9 cellular contexts compared by ENCODE assay signal in genomic region chr11:80815752-80816453, GRCh38.
DNase-seq lines count a peak whose midpoint lies in the region; ATAC-seq and TF ChIP-seq lines count a peak whose summit lies in the region.
"Had no signal": no experiment of that assay in that cellular context is flagged by ENCODE, and none has a peak within 500 bp of the region (broad histone marks: within the 10 kb centered on the region; RNA-seq: fewer than 3 reads in every experiment).

No MANE protein-coding gene starts in this region.

- DNase-seq in epithelial cell of proximal tubule (ENCODE audit: low read depth) (peak; percentile 87), NCI-H2227 treated with DMSO at 0.1 percent for 48 hours (lab: John Stamatoyannopoulos, UW) (no peak), activated gamma-delta T cell (lab: John Stamatoyannopoulos, UW) (no peak), NCI-H345 treated with DMSO at 0.1 percent for 48 hours (lab: John Stamatoyannopoulos, UW; ENCODE audit: unreplicated experiment) (no peak), cardiac septum (ENCODE audit: low spot score) (no peak)
- DNase-seq: NCI-H2029 treated with DMSO at 0.1 percent for 48 hours had no signal

- ATAC-seq in GM18519 (IDR thresholded peaks at IDR 0.05; ENCODE audit: low FRiP score, unreplicated experiment) (peak; percentile 80), GM21576 (IDR thresholded peaks at IDR 0.05; ENCODE audit: unreplicated experiment) (peak; percentile 89), HG03442 (IDR thresholded peaks at IDR 0.05; ENCODE audit: unreplicated experiment) (peak; percentile 85)

- intact Hi-C loops in cardiac septum (cut with DNase I) = no loop called here

- H3K4me3 ChIP-seq in epithelial cell of proximal tubule (ENCODE audit: low read depth, low read length) = peak overlapping the region; percentile 7

- no peak for TF ChIP-seq CTCF in epithelial cell of proximal tubule (conservative IDR thresholded peaks at IDR 0.05; ENCODE audit: low read depth, low read length)
